Comparison of ENCODE assay signal across 18 cellular contexts in the genomic region with DNA sequence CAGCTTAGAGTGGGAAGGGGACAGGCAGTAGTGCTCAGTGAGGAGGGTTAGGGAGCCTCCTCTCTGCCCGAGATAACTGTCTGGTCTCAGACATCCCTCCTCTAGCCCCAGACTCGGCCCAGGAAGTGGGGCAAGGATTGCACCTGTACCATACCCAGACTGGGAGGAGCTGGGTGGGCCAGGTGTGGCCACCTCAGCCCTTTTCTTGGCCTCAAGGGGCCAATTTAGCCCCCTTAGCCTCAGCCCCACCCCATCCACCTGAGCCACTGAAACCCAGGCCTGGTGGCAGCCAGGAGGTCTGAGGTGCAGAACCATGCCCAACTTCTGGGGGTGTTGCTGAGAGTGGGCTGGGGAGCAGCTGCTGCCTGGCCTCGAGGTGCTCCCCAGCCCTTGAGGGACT. TPM values are rescaled to one million over a fixed set of nuclear protein-coding genes. Genes with fewer than 3 reads are reported as not detected.
A peak's percentile ranks its signal among the peaks of the same experiment; 100 is the strongest.
DNase-seq lines count a peak whose midpoint lies in the region; ATAC-seq and TF ChIP-seq lines count a peak whose summit lies in the region.
"Had no signal": no experiment of that assay in that cellular context is flagged by ENCODE, and none has a peak within 500 bp of the region (broad histone marks: within the 10 kb centered on the region; RNA-seq: fewer than 3 reads in every experiment).

No MANE protein-coding gene starts in this region.

- H3K4me3 Mint-ChIP-seq in activated T-cell treated with anti-CD3 and anti-CD28 coated beads, Interleukin-2, amount 50 U/mL, for 24 hours: no peak overlapping the region
- H3K4me3 Mint-ChIP-seq in activated B cell treated with CpG ODN at 0.5 μM for 24 hours: peak overlapping the region; percentile 79
- H3K4me3 Mint-ChIP-seq in activated naive CD8-positive, alpha-beta T cell treated with anti-CD3 and anti-CD28 coated beads for 36 hours: no peak overlapping the region
- H3K4me3 Mint-ChIP-seq: activated naive CD4-positive, alpha-beta T cell treated with anti-CD3 and anti-CD28 coated beads, Interleukin-2, amount 50 U/mL, for 24 hours had no signal

- H3K27me3 Mint-ChIP-seq in activated T-cell treated with anti-CD3 and anti-CD28 coated beads, Interleukin-2, amount 50 U/mL, for 24 hours: no peaks in the 10 kb centered on the region
- no peaks in the 10 kb centered on the region for H3K27me3 Mint-ChIP-seq in activated B cell treated with CpG ODN at 0.5 μM for 24 hours
- no peaks in the 10 kb centered on the region for H3K27me3 Mint-ChIP-seq in activated naive CD8-positive, alpha-beta T cell treated with anti-CD3 and anti-CD28 coated beads for 36 hours
- H3K27me3 Mint-ChIP-seq: activated naive CD4-positive, alpha-beta T cell treated with anti-CD3 and anti-CD28 coated beads, Interleukin-2, amount 50 U/mL, for 24 hours had no signal

- DNase-seq in activated T-cell treated with anti-CD3 and anti-CD28 coated beads, Interleukin-2, amount 50 U/mL, for 24 hours: no peak
- DNase-seq in activated T-cell treated with anti-CD3 and anti-CD28 coated beads, Interleukin-2, amount 50 U/mL, for 48 hours: no peak
- DNase-seq in activated B cell treated with CpG ODN at 0.5 μM for 24 hours (no peak), upper lobe of left lung (no peak), ureter (ENCODE audit: low spot score) (no peak), NCI-H2029 treated with DMSO at 0.1 percent for 48 hours (lab: John Stamatoyannopoulos, UW) (no peak)
- DNase-seq in activated naive CD8-positive, alpha-beta T cell treated with anti-CD3 and anti-CD28 coated beads for 36 hours: no peak
- DNase-seq: KG1, mesendoderm, NCI-H1694 treated with DMSO at 0.1 percent for 48 hours, NCI-H510A, ovary, PC-9, SW 1271 had no signal

- no peak for TF ChIP-seq EP300 in upper lobe of left lung (IDR thresholded peaks at IDR 0.05)

- H3K36me3 ChIP-seq in mucosa of rectum (ENCODE audit: control insufficient read depth in 2 of 2, insufficient read depth in 2 of 2, low read length in 2 of 2) (no peaks in the 10 kb centered on the region), upper lobe of left lung (no peaks in the 10 kb centered on the region)
- H3K36me3 ChIP-seq: ovary, stomach had no signal

- CTCF ChIA-PET in activated B cell treated with CpG ODN at 0.5 μM for 24 hours (lab: Charles Lee): interaction anchor here (0.6 to 2.9 kb wide), 4 partner anchors 11 to 335 kb away, joined by 5 to 23 read pairs (median 8); no protein-coding TSS in a partner anchor

- peaks cover 40% of the 10 kb centered on the region for H3K36me3 Mint-ChIP-seq in activated T-cell treated with anti-CD3 and anti-CD28 coated beads, Interleukin-2, amount 50 U/mL, for 24 hours (ENCODE audit: low read depth)
- peaks cover 10% of the 10 kb centered on the region for H3K36me3 Mint-ChIP-seq in activated B cell treated with CpG ODN at 0.5 μM for 24 hours (ENCODE audit: low read depth)
- no peaks in the 10 kb centered on the region for H3K36me3 Mint-ChIP-seq in activated naive CD8-positive, alpha-beta T cell treated with anti-CD3 and anti-CD28 coated beads for 36 hours
- H3K36me3 Mint-ChIP-seq: activated naive CD4-positive, alpha-beta T cell treated with anti-CD3 and anti-CD28 coated beads, Interleukin-2, amount 50 U/mL, for 24 hours had no signal

- ATAC-seq in activated B cell treated with CpG ODN at 0.5 μM for 24 hours (ENCODE audit: low read depth) (no peak), upper lobe of left lung (ENCODE audit: low FRiP score in 2 of 2) (no peak)

- H3K27me3 ChIP-seq in mucosa of rectum (ENCODE audit: control insufficient read depth in 2 of 2, insufficient read depth in 2 of 2, low read length in 2 of 2): no peaks in the 10 kb centered on the region
- no peaks in the 10 kb centered on the region for H3K27me3 ChIP-seq in upper lobe of left lung
- H3K27me3 ChIP-seq: ovary, stomach had no signal

- peak overlapping the region; percentile 63 for H3K27ac Mint-ChIP-seq in activated T-cell treated with anti-CD3 and anti-CD28 coated beads, Interleukin-2, amount 50 U/mL, for 24 hours
- peak overlapping the region; percentile 89 for H3K27ac Mint-ChIP-seq in activated B cell treated with CpG ODN at 0.5 μM for 24 hours
- H3K27ac Mint-ChIP-seq in activated naive CD8-positive, alpha-beta T cell treated with anti-CD3 and anti-CD28 coated beads for 36 hours: no peak overlapping the region
- H3K27ac Mint-ChIP-seq: activated naive CD4-positive, alpha-beta T cell treated with anti-CD3 and anti-CD28 coated beads, Interleukin-2, amount 50 U/mL, for 24 hours had no signal

- WGBS in upper lobe of left lung, 2 donors: 66 to 100% methylated on average over 1 to 3 of the region's 3 CpGs

- no peak for TF ChIP-seq CTCF in activated B cell treated with CpG ODN at 0.5 μM for 24 hours (IDR thresholded peaks at IDR 0.05)
- no peak for TF ChIP-seq CTCF in upper lobe of left lung (IDR thresholded peaks at IDR 0.05)

- TF ChIP-seq POLR2A in upper lobe of left lung (IDR thresholded peaks at IDR 0.05): no peak

- H3K4me3 ChIP-seq in mucosa of rectum (ENCODE audit: low read length in 2 of 2): no peak overlapping the region
- no peak overlapping the region for H3K4me3 ChIP-seq in upper lobe of left lung
- H3K4me3 ChIP-seq: ovary, PC-9, smooth muscle cell, stomach had no signal

- peak overlapping the region; percentile 9 to 79 for H3K27ac ChIP-seq in mucosa of rectum (ENCODE audit: low read depth in 2 of 2, low read length in 2 of 2)
- H3K27ac ChIP-seq in upper lobe of left lung: peak overlapping the region in 3 of 4 donors; percentile 49 to 87 (median 86)
- H3K27ac ChIP-seq: ovary, PC-9 had no signal

- H3K4me1 ChIP-seq in mucosa of rectum (ENCODE audit: control insufficient read depth in 2 of 2, insufficient read depth in 2 of 2, low read length in 2 of 2) (peaks cover 19 to 36% of the 10 kb centered on the region in 2 donors), upper lobe of left lung (peaks cover 25 to 94% (median 81%) of the 10 kb centered on the region in 4 donors)

- no peaks in the 10 kb centered on the region for H3K9me3 Mint-ChIP-seq in activated T-cell treated with anti-CD3 and anti-CD28 coated beads, Interleukin-2, amount 50 U/mL, for 24 hours
- no peaks in the 10 kb centered on the region for H3K9me3 Mint-ChIP-seq in activated B cell treated with CpG ODN at 0.5 μM for 24 hours
- H3K9me3 Mint-ChIP-seq in activated naive CD8-positive, alpha-beta T cell treated with anti-CD3 and anti-CD28 coated beads for 36 hours: no peaks in the 10 kb centered on the region
- H3K9me3 Mint-ChIP-seq: activated naive CD4-positive, alpha-beta T cell treated with anti-CD3 and anti-CD28 coated beads, Interleukin-2, amount 50 U/mL, for 24 hours had no signal

- peak overlapping the region in 1 of 2 donors; percentile 5 for H3K9ac ChIP-seq in mucosa of rectum (ENCODE audit: low read depth in 1 of 2, low read length in 2 of 2)

- POLR2A ChIA-PET in activated B cell treated with CpG ODN at 0.5 μM for 24 hours (lab: Charles Lee): interaction anchor here (0.5 to 7.5 kb wide), 7 partner anchors 9 to 215 kb away, joined by 3 to 91 read pairs (median 3); partner anchors contain the start of genes FAM168A and RELT

- H3K9me3 ChIP-seq in mucosa of rectum (ENCODE audit: control insufficient read depth in 2 of 2, low read length in 2 of 2): no peaks in the 10 kb centered on the region
- H3K9me3 ChIP-seq in upper lobe of left lung: no peaks in the 10 kb centered on the region
- H3K9me3 ChIP-seq: ovary, stomach had no signal

- intact Hi-C loops in activated B cell treated with CpG ODN at 0.5 μM for 24 hours (cut with micrococcal nuclease): loop anchor here (10.0 kb wide), 2 partner anchors 558 to 1158 kb away; partner anchors contain the start of gene INPPL1

- peaks cover 90% of the 10 kb centered on the region for H3K4me1 Mint-ChIP-seq in activated T-cell treated with anti-CD3 and anti-CD28 coated beads, Interleukin-2, amount 50 U/mL, for 24 hours (ENCODE audit: low read depth)
- peaks cover 100% of the 10 kb centered on the region for H3K4me1 Mint-ChIP-seq in activated B cell treated with CpG ODN at 0.5 μM for 24 hours
- peaks cover 66% of the 10 kb centered on the region for H3K4me1 Mint-ChIP-seq in activated naive CD8-positive, alpha-beta T cell treated with anti-CD3 and anti-CD28 coated beads for 36 hours

RNA-seq across cellular contexts. Expression of gene RELT, which starts 6.5 kb away (rescaled TPM):
- total RNA-seq in activated B cell treated with CpG ODN at 0.5 μM for 24 hours: 81.8 and 90.1 TPM in 2 replicates
- total RNA-seq in upper lobe of left lung: 10 to 100 TPM in 5 of 6 donors, 1 to 10 TPM in 1; 4.9 to 27.0 (median 19.2) TPM
- 3.6 TPM for total RNA-seq in ureter
- 10 to 100 TPM; 23.2 to 24.2 TPM for total RNA-seq in activated naive CD8-positive, alpha-beta T cell treated with anti-CD3 and anti-CD28 coated beads for 36 hours
